8 cellular contexts compared by ENCODE assay signal in the genomic region with DNA sequence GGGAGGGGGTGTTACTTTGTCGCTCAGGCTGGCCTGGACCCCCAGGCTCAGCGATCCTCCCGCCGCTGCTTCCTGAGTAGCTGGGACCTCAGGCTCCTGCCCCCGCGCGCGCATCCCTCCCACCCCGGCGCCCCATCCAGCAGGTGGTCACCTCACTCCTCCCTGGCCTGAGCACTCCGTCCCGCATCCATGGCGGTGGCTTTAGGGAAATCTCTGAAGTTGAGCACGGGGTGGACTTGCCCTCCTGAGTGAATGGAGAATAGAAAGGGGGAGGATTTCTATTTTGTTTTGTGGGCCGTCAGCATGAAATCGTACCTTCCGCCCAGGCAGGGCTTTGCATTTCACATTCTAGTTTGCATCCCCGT. TPM values are rescaled to one million over a fixed set of nuclear protein-coding genes. Genes with fewer than 3 reads are reported as not detected.
DNase-seq lines count a peak whose midpoint lies in the region; ATAC-seq and TF ChIP-seq lines count a peak whose summit lies in the region.

No MANE protein-coding gene starts in this region.

- no peak overlapping the region for H3K27ac ChIP-seq in SJSA1
- H3K27ac ChIP-seq in ovary: no peak overlapping the region

- TF ChIP-seq EP300 in ovary (IDR thresholded peaks at IDR 0.05): no peak

- TF ChIP-seq CTCF in fibroblast of the aortic adventitia (IDR thresholded peaks at IDR 0.05; ENCODE audit: insufficient read depth, low read length) (no peak), ovary (IDR thresholded peaks at IDR 0.05) (no peak), GM10248 (IDR thresholded peaks at IDR 0.05; ENCODE audit: control extremely low read depth, extremely low read depth, low read depth, missing control alignments) (no peak)

- WGBS in ovary, 3 donors: 0 to 1% (median 0%) methylated on average over 18 of the region's 18 CpGs

- 0 out of 2 replicates have a peak, but pooled peaks cover 2% of the 10 kb centered on the region for H3K36me3 ChIP-seq in SJSA1
- H3K36me3 ChIP-seq in ovary: no peaks in the 10 kb centered on the region

- H3K27me3 ChIP-seq in SJSA1 (replicated peaks) (no peaks in the 10 kb centered on the region), ovary (no peaks in the 10 kb centered on the region)

- peak overlapping the region; percentile 59 for H3K4me3 ChIP-seq in SJSA1
- peak overlapping the region; percentile 78 for H3K4me3 ChIP-seq in fibroblast of the aortic adventitia (ENCODE audit: low read depth, low read length)
- H3K4me3 ChIP-seq in ovary: peak overlapping the region; percentile 61

- peak; percentile 7 for ATAC-seq in GM21515 (IDR thresholded peaks at IDR 0.05; ENCODE audit: unreplicated experiment)
- no peak for ATAC-seq in GM19328 (IDR thresholded peaks at IDR 0.05; ENCODE audit: unreplicated experiment)

- intact Hi-C loops in ovary (cut with DNase I): no loop called here

- H3K4me1 ChIP-seq in SJSA1 (replicated peaks) (no peaks in the 10 kb centered on the region), ovary (ENCODE audit: insufficient read depth) (no peaks in the 10 kb centered on the region)

- no peak for TF ChIP-seq POLR2A in ovary (IDR thresholded peaks at IDR 0.05)

- CTCF ChIA-PET in GM10248 (lab: Yijun Ruan, JAX): no interaction called here

- H3K9me3 ChIP-seq in SJSA1 (replicated peaks) (0 out of 2 replicates have a peak, but pooled peaks cover 3% of the 10 kb centered on the region), ovary (no peaks in the 10 kb centered on the region)

- POLR2A ChIA-PET in GM10248 (lab: Yijun Ruan, JAX): no interaction called here

- DNase-seq in AG20443 (ENCODE audit: low spot score) (peak; percentile 31), SJSA1 (ENCODE audit: low read depth in 1 of 2, low spot score in 2 of 2) (no peak), fibroblast of the aortic adventitia (ENCODE audit: low read depth) (no peak), ovary (peak in 3 of 5 donors; percentile 34 to 45 (median 38)), GM10248 (ENCODE audit: extremely low spot score) (no peak), amniotic stem cell (lab: John Stamatoyannopoulos, UW) (no peak)

RNA-seq across cellular contexts. Expression of gene ZNF813, which starts 0.4 kb away (rescaled TPM):
- 0.88 and 2.9 TPM in 2 replicates for total RNA-seq in SJSA1 (2014; rRNA removed; shearing (Covaris generic))
- total RNA-seq in fibroblast of the aortic adventitia (ENCODE audit: low replicate concordance) (2.5 and 4.0 TPM in 2 replicates), ovary (1 to 10 TPM; 2.0 to 6.0 (median 3.2) TPM)
- polyA plus RNA-seq in ovary: 1 to 10 TPM; 1.9 to 2.1 TPM

RNA-seq across cellular contexts. Expression of gene ZNF761, which starts 35.3 kb away (rescaled TPM):
- total RNA-seq in SJSA1 (2014; rRNA removed; shearing (Covaris generic)): 9.7 and 11.3 TPM in 2 replicates
- total RNA-seq in fibroblast of the aortic adventitia (ENCODE audit: low replicate concordance): 10.8 and 11.5 TPM in 2 replicates
- total RNA-seq in ovary: 10 to 100 TPM in 5 of 7 donors, 1 to 10 TPM in 2; 8.5 to 19.5 (median 10.3) TPM
- 1 to 10 TPM; 6.7 to 7.8 TPM for polyA plus RNA-seq in ovary

Comparison
In these comparisons a context has a peak if more than half of its experiments do, and no peak if none do; other contexts are left out.
1. DNase-seq: peak in AG20443 (single experiment) and ovary (3 of 5); none in SJSA1 (0 of 2), fibroblast of the aortic adventitia (single experiment), GM10248 (single experiment) and amniotic stem cell (single experiment).
2. Peak in every context shown above with its lines, with median percentiles within 50 percentile points of each other: H3K4me3 ChIP-seq.